ENCODE assay signal across 8 cellular contexts in the genomic region with DNA sequence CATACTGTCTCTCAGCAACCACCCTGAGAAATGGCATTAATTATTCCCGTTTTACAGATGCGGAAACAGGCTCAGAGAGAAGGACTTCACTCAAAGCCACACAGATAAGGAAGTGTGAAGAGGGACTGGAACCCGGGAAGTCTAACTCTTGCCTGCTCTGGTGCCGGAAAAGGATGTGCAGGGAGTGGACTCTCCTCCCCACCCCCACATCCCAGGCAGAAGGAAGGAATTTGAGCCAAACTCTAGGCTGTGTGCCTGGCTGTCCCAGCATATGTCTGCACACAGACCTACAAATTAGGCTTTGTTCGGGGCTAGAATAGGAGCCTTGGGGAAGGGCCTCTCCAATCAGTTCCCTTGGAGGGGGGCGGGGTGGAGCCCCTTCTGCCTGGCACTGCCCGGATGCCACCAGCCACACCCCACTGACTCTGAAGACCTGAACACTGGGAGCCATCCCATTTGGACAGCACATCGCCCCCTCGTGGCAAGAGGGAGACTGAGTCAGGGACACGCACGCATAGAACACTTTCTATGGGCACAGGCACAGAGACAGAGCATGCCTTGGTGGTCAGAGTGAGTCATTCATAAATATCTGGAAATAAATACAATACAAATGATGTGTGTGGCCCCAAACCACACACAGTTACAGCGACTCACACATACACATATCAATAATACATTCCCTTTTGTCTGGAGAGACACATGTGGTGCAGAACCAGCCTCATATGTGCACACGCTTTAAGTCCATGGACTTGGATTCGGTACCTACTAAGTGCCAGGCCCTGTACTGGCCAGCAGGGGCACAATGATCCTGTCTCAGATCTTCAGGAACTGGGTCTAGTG. TPM values are rescaled to one million over a fixed set of nuclear protein-coding genes. Genes with fewer than 3 reads are reported as not detected.
DNase-seq lines count a peak whose midpoint lies in the region; ATAC-seq and TF ChIP-seq lines count a peak whose summit lies in the region.

No MANE protein-coding gene starts in this region.

- peak overlapping the region in 58 of 59 donors; percentile 55 to 100 (median 93) for H3K27ac ChIP-seq in dorsolateral prefrontal cortex

- H3K27ac Mint-ChIP-seq in memory B cell: no peak overlapping the region

- intact Hi-C loops in dorsolateral prefrontal cortex (cut with DNase I): loop anchor here (1.0 to 10.0 kb wide), 3 partner anchors 13 to 448 kb away; a partner anchor contains a TSS

- DNase-seq in AG20443 (ENCODE audit: low spot score): peak; percentile 91
- peak; percentile 84 for DNase-seq in NCI-H69 (lab: John Stamatoyannopoulos, UW)
- peak; percentile 74 for DNase-seq in activated CD4-positive, alpha-beta T cell treated with anti-CD3 and anti-CD28 coated beads, Interleukin-2, amount 50 U/mL, for 1 hour
- DNase-seq in dorsolateral prefrontal cortex: peak; percentile 82 to 99 (median 96)
- DNase-seq in memory B cell (ENCODE audit: low spot score in 2 of 2): peak; percentile 53
- DNase-seq in stimulated activated CD8-positive, alpha-beta memory T cell treated with anti-CD3 and anti-CD28 coated beads, Interleukin-15, amount 100 ng/mL, for 24 hours (ENCODE audit: low read depth): peak; percentile 35

- peaks cover 22% of the 10 kb centered on the region for H3K27me3 Mint-ChIP-seq in memory B cell

- no peaks in the 10 kb centered on the region for H3K27me3 ChIP-seq in dorsolateral prefrontal cortex

- peaks cover 20% of the 10 kb centered on the region for H3K4me1 Mint-ChIP-seq in memory B cell

- peak; percentile 85 for ATAC-seq in GM18868 (IDR thresholded peaks at IDR 0.05; ENCODE audit: unreplicated experiment)
- peak; percentile 69 for ATAC-seq in HG03342 (IDR thresholded peaks at IDR 0.05; ENCODE audit: unreplicated experiment)
- ATAC-seq in memory B cell (ENCODE audit: low read depth): peak; percentile 89

- no peak overlapping the region for H3K4me3 Mint-ChIP-seq in memory B cell

- peak; percentile 86 to 99 (median 95) for TF ChIP-seq CTCF in dorsolateral prefrontal cortex (IDR thresholded peaks at IDR 0.05 in 54 of 56, conservative IDR thresholded peaks at IDR 0.05 in 2 of 56; ENCODE audit: low read depth in 1 of 56, partially characterized antibody in 56 of 56)

- H3K4me3 ChIP-seq in dorsolateral prefrontal cortex: peak overlapping the region in 10 of 59 donors; percentile 1 to 29 (median 13)

- no peaks in the 10 kb centered on the region for H3K9me3 Mint-ChIP-seq in memory B cell

- no peaks in the 10 kb centered on the region for H3K36me3 Mint-ChIP-seq in memory B cell

RNA-seq across cellular contexts. Expression of a gene that starts 13.1 kb away (rescaled TPM):
- 100 to 1,000 TPM in 1 of 120 experiments, 10 to 100 TPM in 119; 37.0 to 129 (median 54.7) TPM for total RNA-seq in dorsolateral prefrontal cortex

RNA-seq across cellular contexts. Expression of a gene that starts 18.2 kb away (rescaled TPM):
- total RNA-seq in dorsolateral prefrontal cortex: 10 to 100 TPM; 11.3 to 42.8 (median 23.8) TPM

RNA-seq across cellular contexts. Expression of a gene that starts 18.3 kb away (rescaled TPM):
- 100 to 1,000 TPM in 7 of 120 experiments, 10 to 100 TPM in 113; 53.8 to 127 (median 83.8) TPM for total RNA-seq in dorsolateral prefrontal cortex

RNA-seq across cellular contexts. Expression of a gene that starts 25.4 kb away (rescaled TPM):
- total RNA-seq in dorsolateral prefrontal cortex: 10 to 100 TPM in 1 of 120 experiments, 1 to 10 TPM in 119; 3.4 to 10.0 (median 5.4) TPM

RNA-seq across cellular contexts. Expression of a gene that starts 25.4 kb away (rescaled TPM):
- total RNA-seq in dorsolateral prefrontal cortex: 10 to 100 TPM; 42.1 to 81.4 (median 59.6) TPM

Comparison
In these comparisons a context has a peak if more than half of its experiments do, and no peak if none do; other contexts are left out.
1. DNase-seq: peak in every context shown above with its lines; median percentile 96 in dorsolateral prefrontal cortex; 91 in AG20443; 84 in NCI-H69; 74 in activated CD4-positive, alpha-beta T cell treated with anti-CD3 and anti-CD28 coated beads, Interleukin-2, amount 50 U/mL, for 1 hour; 53 in memory B cell; 35 in stimulated activated CD8-positive, alpha-beta memory T cell treated with anti-CD3 and anti-CD28 coated beads, Interleukin-15, amount 100 ng/mL, for 24 hours.